24 cellular contexts compared by ENCODE assay signal in the genomic region with DNA sequence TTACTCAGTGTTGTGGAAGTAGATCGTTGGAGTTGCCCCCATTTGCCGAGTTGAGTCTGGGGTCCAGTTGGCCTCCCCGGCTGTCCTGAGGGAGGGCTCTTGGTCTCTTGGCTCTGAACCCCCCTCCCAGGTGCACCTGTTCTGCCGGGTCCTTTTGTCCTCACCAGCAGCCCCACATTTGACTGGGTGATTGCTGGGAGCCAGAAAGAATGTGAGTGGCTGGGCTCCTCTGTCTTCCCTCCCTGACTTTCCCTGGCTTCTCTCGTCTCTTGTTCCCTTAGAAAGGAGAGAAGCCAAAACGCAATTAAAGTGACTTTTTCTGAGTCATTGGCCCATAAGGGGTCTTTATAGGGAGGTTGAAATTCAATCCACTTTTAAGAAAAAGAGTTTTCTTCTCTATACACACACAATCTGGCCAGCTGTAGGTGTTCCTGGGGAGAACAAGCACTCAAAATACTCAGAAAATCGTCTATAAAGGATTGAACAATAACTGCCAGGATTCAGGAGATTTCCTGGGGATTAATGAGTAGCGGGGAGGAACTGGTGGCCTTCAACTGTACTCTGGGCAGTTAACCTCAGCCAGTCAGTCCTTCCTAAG.
"Had no signal": no experiment of that assay in that cellular context is flagged by ENCODE, and none has a peak within 500 bp of the region (broad histone marks: within the 10 kb centered on the region; RNA-seq: fewer than 3 reads in every experiment).

No MANE protein-coding gene starts in this region.

- H3K27ac Mint-ChIP-seq: activated CD4-positive, alpha-beta memory T cell treated with anti-CD3 and anti-CD28 coated beads for 36 hours; activated CD4-positive, alpha-beta T cell treated with anti-CD3 and anti-CD28 coated beads for 36 hours; activated naive CD4-positive, alpha-beta T cell treated with anti-CD3 and anti-CD28 coated beads, Interleukin-2, amount 10 ng/mL, durations not matched to agents 7 days and 5 days; activated naive CD8-positive, alpha-beta T cell treated with anti-CD3 and anti-CD28 coated beads, Interleukin-2, amount 50 U/mL, for 24 hours; effector memory CD8-positive, alpha-beta T cell; naive B cell; stimulated activated naive B cell treated with anti-CD40 and anti-IgM and Interleukin-4, amounts not matched to agents 10 μg/mL and 1 μg/mL and 100 μg/mL, for 72 hours had no signal

- H3K27me3 ChIP-seq: gastroesophageal sphincter, transverse colon had no signal

- H3K4me1 ChIP-seq: gastroesophageal sphincter, lower lobe of right lung, transverse colon had no signal

- H3K27ac ChIP-seq: gastroesophageal sphincter, lower lobe of right lung, transverse colon had no signal

- H3K4me3 ChIP-seq: gastroesophageal sphincter, lower lobe of right lung, transverse colon had no signal

- H3K4me3 Mint-ChIP-seq: activated CD4-positive, alpha-beta memory T cell treated with anti-CD3 and anti-CD28 coated beads for 36 hours; activated CD4-positive, alpha-beta T cell treated with anti-CD3 and anti-CD28 coated beads for 36 hours; activated naive CD4-positive, alpha-beta T cell treated with anti-CD3 and anti-CD28 coated beads, Interleukin-2, amount 10 ng/mL, durations not matched to agents 7 days and 5 days; activated naive CD8-positive, alpha-beta T cell treated with anti-CD3 and anti-CD28 coated beads, Interleukin-2, amount 50 U/mL, for 24 hours; brain; effector memory CD8-positive, alpha-beta T cell; naive B cell; stimulated activated naive B cell treated with anti-CD40 and anti-IgM and Interleukin-4, amounts not matched to agents 10 μg/mL and 1 μg/mL and 100 μg/mL, for 72 hours had no signal

- ATAC-seq: activated CD4-positive, alpha-beta T cell treated with anti-CD3 and anti-CD28 coated beads for 36 hours; activated naive CD8-positive, alpha-beta T cell treated with anti-CD3 and anti-CD28 coated beads, Interleukin-2, amount 50 U/mL, for 24 hours; effector memory CD8-positive, alpha-beta T cell; gastroesophageal sphincter; left lobe of liver; lower lobe of right lung; stimulated activated naive B cell treated with anti-CD40 and anti-IgM and Interleukin-4, amounts not matched to agents 10 μg/mL and 1 μg/mL and 100 μg/mL, for 72 hours had no signal

- H3K36me3 ChIP-seq: gastroesophageal sphincter, lower lobe of right lung, transverse colon had no signal

- H3K9me3 Mint-ChIP-seq: activated naive CD4-positive, alpha-beta T cell treated with anti-CD3 and anti-CD28 coated beads, Interleukin-2, amount 10 ng/mL, durations not matched to agents 7 days and 5 days; stimulated activated naive B cell treated with anti-CD40 and anti-IgM and Interleukin-4, amounts not matched to agents 10 μg/mL and 1 μg/mL and 100 μg/mL, for 72 hours had no signal

- H3K27me3 Mint-ChIP-seq: activated naive CD4-positive, alpha-beta T cell treated with anti-CD3 and anti-CD28 coated beads, Interleukin-2, amount 10 ng/mL, durations not matched to agents 7 days and 5 days; brain; effector memory CD8-positive, alpha-beta T cell had no signal

- H3K4me1 Mint-ChIP-seq: activated CD4-positive, alpha-beta T cell treated with anti-CD3 and anti-CD28 coated beads for 36 hours; activated naive CD4-positive, alpha-beta T cell treated with anti-CD3 and anti-CD28 coated beads, Interleukin-2, amount 10 ng/mL, durations not matched to agents 7 days and 5 days; activated naive CD8-positive, alpha-beta T cell treated with anti-CD3 and anti-CD28 coated beads, Interleukin-2, amount 50 U/mL, for 24 hours; naive B cell; stimulated activated naive B cell treated with anti-CD40 and anti-IgM and Interleukin-4, amounts not matched to agents 10 μg/mL and 1 μg/mL and 100 μg/mL, for 72 hours had no signal

- DNase-seq: activated CD4-positive, alpha-beta memory T cell treated with anti-CD3 and anti-CD28 coated beads for 36 hours; activated CD4-positive, alpha-beta T cell treated with anti-CD3 and anti-CD28 coated beads for 36 hours; activated effector memory CD4-positive, alpha-beta T cell treated with anti-CD3 and anti-CD28 coated beads, Interleukin-2, amount 50 U/mL, for 16 hours; activated naive CD4-positive, alpha-beta T cell treated with anti-CD3 and anti-CD28 coated beads, Interleukin-2, amount 10 ng/mL, durations not matched to agents 7 days and 5 days; activated naive CD8-positive, alpha-beta T cell treated with anti-CD3 and anti-CD28 coated beads, Interleukin-2, amount 50 U/mL, for 24 hours; anterior cingulate cortex; caudate nucleus; dermis blood vessel endothelial cell; effector memory CD8-positive, alpha-beta T cell; head of caudate nucleus; hypothalamus; kidney; lower lobe of right lung; mesendoderm; naive B cell; posterior cingulate gyrus; stimulated activated CD4-positive, alpha-beta T cell treated with anti-CD3 and anti-CD28 coated beads, Interleukin-2, amount 100 ng/mL, for 48 hours; stimulated activated CD8-positive, alpha-beta memory T cell treated with anti-CD3 and anti-CD28 coated beads, Interleukin-4, amount 100 ng/mL, for 48 hours; stimulated activated naive B cell treated with anti-CD40 and anti-IgM and Interleukin-4, amounts not matched to agents 10 μg/mL and 1 μg/mL and 100 μg/mL, for 72 hours; T-helper 1 cell; transverse colon had no signal

- H3K9me3 ChIP-seq: gastroesophageal sphincter, lower lobe of right lung, transverse colon had no signal

- H3K36me3 Mint-ChIP-seq: activated CD4-positive, alpha-beta memory T cell treated with anti-CD3 and anti-CD28 coated beads for 36 hours; activated naive CD4-positive, alpha-beta T cell treated with anti-CD3 and anti-CD28 coated beads, Interleukin-2, amount 10 ng/mL, durations not matched to agents 7 days and 5 days; brain; naive B cell; stimulated activated naive B cell treated with anti-CD40 and anti-IgM and Interleukin-4, amounts not matched to agents 10 μg/mL and 1 μg/mL and 100 μg/mL, for 72 hours had no signal
